In genomic region chr14:56498112-56498511, GRCh38 we compare ENCODE assay signal across 28 cellular contexts.
"Had no signal": no experiment of that assay in that cellular context is flagged by ENCODE, and none has a peak within 500 bp of the region (broad histone marks: within the 10 kb centered on the region; RNA-seq: fewer than 3 reads in every experiment).

No MANE protein-coding gene starts in this region.

- ATAC-seq: effector memory CD8-positive, alpha-beta T cell; esophagus mucosa; gastrocnemius medialis; heart right ventricle; left cardiac atrium; left lung; left ventricle myocardium superior; naive thymus-derived CD4-positive, alpha-beta T cell had no signal

- H3K27me3 ChIP-seq: esophagus squamous epithelium, gastrocnemius medialis, heart right ventricle, left lung had no signal

- H3K4me1 ChIP-seq: esophagus squamous epithelium, heart right ventricle, left lung had no signal

- H3K4me3 ChIP-seq: coronary artery, esophagus squamous epithelium, gastrocnemius medialis, heart right ventricle, left lung, lung had no signal

- H3K27ac Mint-ChIP-seq: effector memory CD8-positive, alpha-beta T cell; endodermal cell; memory B cell; naive thymus-derived CD4-positive, alpha-beta T cell had no signal

- DNase-seq: effector CD8-positive, alpha-beta T cell; effector memory CD8-positive, alpha-beta T cell; endodermal cell; erythroblast; esophagus squamous epithelium; foreskin fibroblast; foreskin melanocyte; gastrocnemius medialis; glutamatergic neuron; head of caudate nucleus; heart right ventricle; hippocampal formation; left cardiac atrium; left lung; left ventricle myocardium superior; mammary epithelial cell; mesendoderm; midbrain; naive thymus-derived CD4-positive, alpha-beta T cell had no signal

- H3K9me3 ChIP-seq: esophagus squamous epithelium, gastrocnemius medialis, heart right ventricle, left lung had no signal

- H3K4me1 Mint-ChIP-seq: memory B cell had no signal

- H3K36me3 ChIP-seq: esophagus squamous epithelium, gastrocnemius medialis, heart right ventricle, left lung had no signal

- H3K4me3 Mint-ChIP-seq: effector memory CD8-positive, alpha-beta T cell; endodermal cell; memory B cell; naive thymus-derived CD4-positive, alpha-beta T cell had no signal

- H3K36me3 Mint-ChIP-seq: memory B cell; naive thymus-derived CD4-positive, alpha-beta T cell had no signal

- H3K9me3 Mint-ChIP-seq: effector memory CD8-positive, alpha-beta T cell; endodermal cell; naive thymus-derived CD4-positive, alpha-beta T cell had no signal

- H3K27ac ChIP-seq: coronary artery, epithelial cell of prostate, esophagus squamous epithelium, gastrocnemius medialis, heart right ventricle, left lung had no signal

- FAIRE-seq: colon, endometrium, islet of Langerhans, keratinocyte had no signal
